Comparison of ENCODE assay signal across 1 cellular context in the genomic region with DNA sequence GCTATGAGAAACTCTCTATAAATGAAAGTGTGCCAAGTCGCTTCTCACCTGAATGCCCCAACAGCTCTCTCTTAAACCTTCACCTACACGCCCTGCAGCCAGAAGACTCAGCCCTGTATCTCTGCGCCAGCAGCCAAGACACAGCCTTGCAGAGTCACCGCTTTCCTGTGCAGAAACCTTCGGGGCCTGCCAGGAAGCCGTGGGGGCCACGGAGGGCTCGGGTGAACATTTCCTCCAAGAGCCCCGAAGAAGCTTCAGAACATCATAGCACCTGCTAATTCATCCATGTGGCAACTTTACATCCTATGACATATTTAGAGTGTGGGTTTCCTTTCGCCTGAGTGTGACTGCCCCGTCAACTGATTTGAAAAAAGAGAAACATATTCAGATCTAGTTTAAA.
TF ChIP-seq lines count a peak whose summit lies in the region.

No MANE protein-coding gene starts in this region.

TF ChIP-seq in K562, 482 proteins besides CTCF, POLR2A, EP300 and RAD21:
- TF ChIP-seq L3MBTL2 (IDR thresholded peaks at IDR 0.05) (no peak), EP400 (IDR thresholded peaks at IDR 0.05) (no peak), TEAD4 (IDR thresholded peaks at IDR 0.05; ENCODE audit: low read length) (no peak), TEAD4 (CRISPR knock-in tag; IDR thresholded peaks at IDR 0.05; ENCODE audit: borderline replicate concordance) (no peak), ZNF589 (CRISPR knock-in tag; IDR thresholded peaks at IDR 0.05; ENCODE audit: low read depth) (no peak), ZNF77 (CRISPR knock-in tag; IDR thresholded peaks at IDR 0.05) (no peak), ZNF23 (CRISPR knock-in tag; IDR thresholded peaks at IDR 0.05) (no peak), HMG20B (CRISPR knock-in tag; IDR thresholded peaks at IDR 0.05) (no peak), CREB5 (CRISPR knock-in tag; IDR thresholded peaks at IDR 0.05) (no peak), ZNF780A (CRISPR knock-in tag; IDR thresholded peaks at IDR 0.05) (no peak), FOXA1 (IDR thresholded peaks at IDR 0.05; ENCODE audit: borderline replicate concordance) (no peak), ZNF561 (CRISPR knock-in tag; conservative IDR thresholded peaks at IDR 0.05) (no peak), IRF1 (CRISPR knock-in tag; IDR thresholded peaks at IDR 0.05; ENCODE audit: borderline replicate concordance) (no peak)
